8 cellular contexts compared by ENCODE assay signal in genomic region chr15:39781967-39782292, GRCh38. TPM values are rescaled to one million over a fixed set of nuclear protein-coding genes. Genes with fewer than 3 reads are reported as not detected.
DNase-seq lines count a peak whose midpoint lies in the region; ATAC-seq and TF ChIP-seq lines count a peak whose summit lies in the region.

No MANE protein-coding gene starts in this region.

- POLR2A ChIA-PET in RWPE1 (lab: Yijun Ruan, JAX; ENCODE audit: low non-redundant PET): no interaction called here

- H3K4me3 ChIP-seq in GM23248 (peak overlapping the region; percentile 98), epithelial cell of esophagus (ENCODE audit: low read length) (peak overlapping the region; percentile 9), psoas muscle (peak overlapping the region; percentile 78)

- H3K9me3 ChIP-seq in GM23248 (ENCODE audit: low read depth) (no peaks in the 10 kb centered on the region), psoas muscle (no peaks in the 10 kb centered on the region)

- TF ChIP-seq CTCF in RWPE1 (conservative IDR thresholded peaks at IDR 0.05; ENCODE audit: low read depth) (no peak), epithelial cell of esophagus (IDR thresholded peaks at IDR 0.05; ENCODE audit: insufficient read depth, low read depth, low read length, missing control alignments) (no peak), psoas muscle (IDR thresholded peaks at IDR 0.05) (no peak)

- H3K36me3 ChIP-seq in GM23248 (ENCODE audit: low read depth) (no peaks in the 10 kb centered on the region), psoas muscle (ENCODE audit: insufficient read depth in 1 of 2, low read depth in 1 of 2) (no peaks in the 10 kb centered on the region)

- no peaks in the 10 kb centered on the region for H3K9me2 ChIP-seq in GM23248 (ENCODE audit: insufficient read depth)

- no peak for ATAC-seq in psoas muscle
- ATAC-seq in HG02870 (IDR thresholded peaks at IDR 0.05; ENCODE audit: unreplicated experiment): no peak
- no peak for ATAC-seq in GM18870 (IDR thresholded peaks at IDR 0.05; ENCODE audit: unreplicated experiment)

- in situ Hi-C loops in GM23248 (cut with MboI): no loop called here

- H4K20me1 ChIP-seq in GM23248 (ENCODE audit: insufficient read depth): no peaks in the 10 kb centered on the region

- H3K4me1 ChIP-seq in GM23248 (ENCODE audit: insufficient read depth): peaks cover 27% of the 10 kb centered on the region
- no peaks in the 10 kb centered on the region for H3K4me1 ChIP-seq in psoas muscle

- H3K4me2 ChIP-seq in GM23248 (ENCODE audit: unreplicated experiment): peak overlapping the region; percentile 45

- CTCF ChIA-PET in RWPE1 (lab: Yijun Ruan, JAX): no interaction called here

- H3K27me3 ChIP-seq in GM23248 (replicated peaks; ENCODE audit: insufficient read depth): no peaks in the 10 kb centered on the region
- H3K27me3 ChIP-seq in psoas muscle (ENCODE audit: insufficient read depth in 3 of 3, low read length in 2 of 3): peaks cover 0 to 38% (median 0%) of the 10 kb centered on the region in 3 donors

- WGBS in GM23248 (ENCODE audit: low coverage in 1 of 2, low lambda C conversion rate in 2 of 2, missing lambda C conversion rate in 2 of 2), 2 experiments: 13 to 15% methylated on average over 2 of the region's 2 CpGs
- WGBS in psoas muscle, 3 donors: 71 to 77% (median 75%) methylated on average over 2 of the region's 2 CpGs

- peak overlapping the region; percentile 94 for H2AFZ ChIP-seq in GM23248

- H3K27ac ChIP-seq in GM23248: peak overlapping the region; percentile 65
- peak overlapping the region; percentile 83 for H3K27ac ChIP-seq in RWPE1
- H3K27ac ChIP-seq in psoas muscle: no peak overlapping the region

- H3K79me2 ChIP-seq in GM23248 (ENCODE audit: insufficient read depth): peaks cover 21% of the 10 kb centered on the region

- intact Hi-C loops in psoas muscle (cut with DNase I): loop anchor here (10.0 kb wide), 4 partner anchors 143 to 323 kb away; partner anchors contain the start of genes BMF (in 1 of the 2), GPR176 (in 1 of the 2) and SRP14 (in 1 of the 2)

- 0 out of 2 replicates have a peak overlapping the region, but pooled peaks have one; percentile 87 for H3K9ac ChIP-seq in GM23248

- H3F3A ChIP-seq in GM23248 (ENCODE audit: insufficient read depth): peaks cover 39% of the 10 kb centered on the region

- no peak for DNase-seq in GM23248
- no peak for DNase-seq in RWPE1 (ENCODE audit: low spot score)
- no peak for DNase-seq in epithelial cell of esophagus (ENCODE audit: low read depth)
- no peak for DNase-seq in psoas muscle
- DNase-seq in activated CD4-positive, alpha-beta T cell treated with anti-CD3 and anti-CD28 coated beads for 1 hour: no peak
- no peak for DNase-seq in hypothalamus (lab: John Stamatoyannopoulos, UW)

RNA-seq across cellular contexts. Expression of gene FSIP1, which starts 0.7 kb away (rescaled TPM):
- 1.6 and 2.4 TPM in 2 replicates for total RNA-seq in GM23248 (2014; rRNA removed; shearing (Covaris generic))
- polyA plus RNA-seq in GM23248 (2016; fragmentation: Nextera tagmentation; extraction: Ambion mirVana) (2.4 and 2.8 TPM in 2 replicates), psoas muscle (under 1 TPM; 0.04 to 0.59 (median 0.07) TPM)
- 1 to 10 TPM in 2 of 4 donors, under 1 TPM in 1, not detected in 1; 0.68 to 2.4 (median 1.2) TPM for total RNA-seq in psoas muscle

Comparison
In these comparisons a context has a peak if more than half of its experiments do, and no peak if none do; other contexts are left out.
1. H3K4me3 ChIP-seq: peak in every context shown above with its lines; median percentile 98 in GM23248; 78 in psoas muscle; 9 in epithelial cell of esophagus.